20 cellular contexts compared by ENCODE assay signal in the genomic region with DNA sequence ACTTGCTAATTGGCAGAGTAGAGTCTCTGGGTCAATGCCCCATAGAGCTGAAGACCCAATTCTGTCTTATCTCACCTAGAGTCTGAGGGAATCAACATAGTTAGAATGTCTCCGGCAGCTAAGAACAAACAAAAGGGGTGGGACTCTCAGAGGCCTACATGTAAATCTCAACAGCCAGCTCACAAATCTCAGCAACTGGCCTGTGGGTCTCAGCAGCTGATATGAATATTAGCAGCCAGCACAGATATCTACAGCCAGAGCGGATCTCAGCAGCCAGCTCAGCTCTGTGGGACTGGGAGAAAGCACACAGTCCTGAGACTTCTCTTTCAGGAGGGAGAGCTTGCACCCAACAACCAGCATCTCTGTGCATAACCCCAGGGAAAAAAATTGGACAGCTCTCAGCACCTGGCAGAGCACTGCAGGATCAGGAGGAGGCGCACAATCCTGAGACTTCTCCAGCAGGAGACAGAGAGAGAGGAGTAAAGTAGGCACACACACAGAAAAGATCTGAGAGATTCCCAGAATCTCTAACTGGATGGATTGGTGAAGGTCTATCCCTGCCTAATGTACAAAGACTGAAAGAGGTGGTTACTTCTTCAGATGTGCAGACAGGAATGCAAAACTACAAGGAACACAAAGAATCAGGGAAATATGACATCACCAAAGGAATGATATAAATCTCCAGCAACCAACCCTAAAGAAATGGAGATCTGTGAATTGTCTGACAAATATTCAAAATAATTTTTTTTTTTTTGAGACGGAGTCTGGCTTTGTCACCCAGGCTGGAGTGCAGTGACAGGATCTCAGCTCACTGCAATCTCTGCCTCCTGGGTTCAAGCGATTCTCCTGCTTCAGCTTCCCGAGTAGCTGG.
"Had no signal": no experiment of that assay in that cellular context is flagged by ENCODE, and none has a peak within 500 bp of the region (broad histone marks: within the 10 kb centered on the region; RNA-seq: fewer than 3 reads in every experiment).

No MANE protein-coding gene starts in this region.

- H3K27ac ChIP-seq: epithelial cell of prostate, thyroid gland had no signal

- H3K9me3 ChIP-seq: thyroid gland had no signal

- H3K27me3 ChIP-seq: thyroid gland had no signal

- H3K4me3 ChIP-seq: lung, thyroid gland had no signal

- H3K9me3 Mint-ChIP-seq: activated naive CD8-positive, alpha-beta T cell treated with anti-CD3 and anti-CD28 coated beads for 36 hours; effector memory CD8-positive, alpha-beta T cell; nephron progenitor cell; T-helper 2 cell treated with Interferon-gamma antibody and Interleukin-4, amounts not matched to agents 5 μg/mL and 100 μg/mL, for 36 hours had no signal

- H3K4me3 Mint-ChIP-seq: activated naive CD8-positive, alpha-beta T cell treated with anti-CD3 and anti-CD28 coated beads for 36 hours; effector memory CD8-positive, alpha-beta T cell; nephron progenitor cell; T-helper 2 cell treated with Interferon-gamma antibody and Interleukin-4, amounts not matched to agents 5 μg/mL and 100 μg/mL, for 36 hours had no signal

- H3K36me3 ChIP-seq: thyroid gland had no signal

- H3K36me3 Mint-ChIP-seq: activated naive CD8-positive, alpha-beta T cell treated with anti-CD3 and anti-CD28 coated beads for 36 hours had no signal

- DNase-seq: activated CD4-positive, alpha-beta T cell treated with anti-CD3 and anti-CD28 coated beads, Interleukin-2, amount 50 U/mL, for 1 hour; activated naive CD4-positive, alpha-beta T cell; activated naive CD8-positive, alpha-beta T cell treated with anti-CD3 and anti-CD28 coated beads for 36 hours; amygdala; effector memory CD8-positive, alpha-beta T cell; foreskin fibroblast; hippocampal formation; kidney; nephron progenitor cell; occipital lobe; stimulated activated CD4-positive, alpha-beta T cell treated with anti-CD3 and anti-CD28 coated beads, Interleukin-12 subunit alpha, Interleukin-12 subunit beta, amount 100 ng/mL, for 4 hours; stimulated activated CD4-positive, alpha-beta T cell treated with anti-CD3 and anti-CD28 coated beads, Interleukin-1b, Interleukin-23, amount 100 ng/mL, for 48 hours; stimulated activated CD8-positive, alpha-beta memory T cell treated with anti-CD3 and anti-CD28 coated beads, Interleukin-4, amount 100 ng/mL, for 48 hours; stimulated activated naive CD4-positive, alpha-beta T cell treated with Interleukin-2 at 50 U/mL for 16 hours; thyroid gland had no signal

- H3K27ac Mint-ChIP-seq: activated naive CD8-positive, alpha-beta T cell treated with anti-CD3 and anti-CD28 coated beads for 36 hours; effector memory CD8-positive, alpha-beta T cell; nephron progenitor cell; T-helper 2 cell treated with Interferon-gamma antibody and Interleukin-4, amounts not matched to agents 5 μg/mL and 100 μg/mL, for 36 hours had no signal

- ATAC-seq: activated CD4-positive, CD25-positive, alpha-beta regulatory T cell treated with anti-CD3 and anti-CD28 coated beads, Interleukin-2, amount 50 U/mL, for 24 hours; effector memory CD8-positive, alpha-beta T cell; left lobe of liver had no signal
